ENCODE assay signal across 17 cellular contexts in genomic region chr1:102891868-102892625, GRCh38.
DNase-seq lines count a peak whose midpoint lies in the region; FAIRE-seq and TF ChIP-seq lines count a peak whose summit lies in the region.
"Had no signal": no experiment of that assay in that cellular context is flagged by ENCODE, and none has a peak within 500 bp of the region (broad histone marks: within the 10 kb centered on the region; RNA-seq: fewer than 3 reads in every experiment).

No MANE protein-coding gene starts in this region.

- H3K4me3 ChIP-seq in bronchial epithelial cell (ENCODE audit: low read depth, low read length) = no peak overlapping the region
- H3K4me3 ChIP-seq: lung had no signal

- H3K36me3 ChIP-seq in bronchial epithelial cell (ENCODE audit: control insufficient read depth, insufficient read depth, low read length) = no peaks in the 10 kb centered on the region

- peak; percentile 66 for DNase-seq in AG08395 (ENCODE audit: low spot score)
- DNase-seq in M059J (ENCODE audit: low read depth) = peak; percentile 31
- DNase-seq in bronchial epithelial cell (ENCODE audit: low read depth) = peak; percentile 77
- DNase-seq in kidney tubule cell (ENCODE audit: low spot score) = peak; percentile 16
- DNase-seq in NCI-H1436 treated with DMSO at 0.1 percent for 48 hours (lab: John Stamatoyannopoulos, UW) = no peak
- no peak for DNase-seq in NCI-H510A (lab: John Stamatoyannopoulos, UW)
- no peak for DNase-seq in central memory CD4-positive, alpha-beta T cell
- DNase-seq in DMS153 (lab: John Stamatoyannopoulos, UW) = no peak
- DNase-seq: activated CD4-positive, alpha-beta T cell treated with anti-CD3 and anti-CD28 coated beads for 1 hour; activated naive CD8-positive, alpha-beta T cell treated with anti-CD3 and anti-CD28 coated beads, Interleukin-2, amount 50 U/mL, for 24 hours; effector CD8-positive, alpha-beta T cell; H7; NCI-H2227 treated with DMSO at 0.1 percent for 48 hours; occipital lobe; T-helper 1 cell had no signal

- no peak for FAIRE-seq in bronchial epithelial cell (lab: Jason Lieb, UNC)
- FAIRE-seq: GM18507 had no signal

- H3K27me3 ChIP-seq in bronchial epithelial cell (ENCODE audit: control insufficient read depth, insufficient read depth, low read length) = no peaks in the 10 kb centered on the region

- TF ChIP-seq CTCF in bronchial epithelial cell (IDR thresholded peaks at IDR 0.05; ENCODE audit: insufficient read depth, low read length, severe bottlenecking) = no peak

Comparison
In these comparisons a context has a peak if more than half of its experiments do, and no peak if none do; other contexts are left out.
1. DNase-seq: peak in AG08395 (single experiment), M059J (single experiment), bronchial epithelial cell (single experiment) and kidney tubule cell (single experiment); none in NCI-H1436 treated with DMSO at 0.1 percent for 48 hours (single experiment), NCI-H510A (single experiment), central memory CD4-positive, alpha-beta T cell (single experiment) and DMS153 (single experiment).